In the genomic region with DNA sequence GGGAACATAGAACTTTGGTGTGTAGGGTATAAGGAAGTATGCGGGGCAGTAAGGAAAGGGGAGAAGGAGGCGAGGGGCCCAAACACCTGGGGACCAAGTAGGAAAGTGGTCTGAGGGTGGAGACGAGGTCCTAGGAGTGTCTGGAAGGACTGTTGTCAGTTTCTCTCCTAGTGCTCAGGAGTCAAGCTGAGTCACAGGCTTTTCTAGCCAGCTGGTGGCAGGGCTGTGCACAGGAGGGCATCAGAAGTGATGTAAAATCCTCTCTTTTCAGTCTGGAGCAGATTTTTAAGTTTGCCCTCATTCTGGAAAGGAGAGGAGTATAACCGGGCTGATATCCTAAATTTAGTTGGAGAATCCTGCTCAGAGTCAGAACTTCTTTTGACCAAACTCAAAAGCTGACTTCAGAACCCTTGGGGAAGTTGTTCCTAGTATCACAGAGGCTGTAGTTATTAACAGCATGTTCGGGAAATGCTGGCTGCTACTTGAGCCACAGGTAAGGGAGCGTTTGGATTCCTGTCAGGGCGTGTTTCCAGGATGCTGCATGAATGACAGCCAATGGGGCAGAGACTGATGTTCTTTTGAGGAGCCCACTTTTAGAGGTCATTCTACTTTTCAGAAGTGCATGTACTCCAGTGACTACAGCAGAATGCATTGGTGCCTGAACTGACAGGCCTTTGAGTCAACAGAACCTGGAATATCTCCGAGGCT, we compare ENCODE assay signal across 18 cellular contexts. TPM values are rescaled to one million over a fixed set of nuclear protein-coding genes. Genes with fewer than 3 reads are reported as not detected.
A peak's percentile ranks its signal among the peaks of the same experiment; 100 is the strongest.
DNase-seq lines count a peak whose midpoint lies in the region; ATAC-seq and TF ChIP-seq lines count a peak whose summit lies in the region.
"Had no signal": no experiment of that assay in that cellular context is flagged by ENCODE, and none has a peak within 500 bp of the region (broad histone marks: within the 10 kb centered on the region; RNA-seq: fewer than 3 reads in every experiment).

No MANE protein-coding gene starts in this region.

- no peak overlapping the region for H3K14ac ChIP-seq in mesenchymal stem cell (ENCODE audit: low read length in 2 of 2)

- H3K23ac ChIP-seq in mesenchymal stem cell (ENCODE audit: low read length in 2 of 2), result no peak overlapping the region

- H3K4me1 ChIP-seq in cardiac muscle cell (ENCODE audit: low read depth) (peaks cover 90% of the 10 kb centered on the region), right cardiac atrium (ENCODE audit: control insufficient read depth, insufficient read depth, low read length) (peaks cover 32% of the 10 kb centered on the region), mammary epithelial cell (ENCODE audit: insufficient read depth, low read length) (peaks cover 56% of the 10 kb centered on the region), mesenchymal stem cell (ENCODE audit: control insufficient read depth, insufficient read depth, low read depth, low read length) (peaks cover 3% of the 10 kb centered on the region), ovary (ENCODE audit: insufficient read depth) (no peaks in the 10 kb centered on the region)

- H2BK12ac ChIP-seq in mesenchymal stem cell (ENCODE audit: low read length in 2 of 2), result no peak overlapping the region

- no peak overlapping the region for H4K91ac ChIP-seq in mesenchymal stem cell (ENCODE audit: low read length)

- in situ Hi-C loops in mammary epithelial cell (cut with MboI; ENCODE audit: low sequenced_read_pairs in 2 of 2), result no loop called here

- ATAC-seq in right cardiac atrium (no peak), GM21619 (IDR thresholded peaks at IDR 0.05; ENCODE audit: unreplicated experiment) (no peak), GM21390 (IDR thresholded peaks at IDR 0.05; ENCODE audit: unreplicated experiment) (no peak)
- ATAC-seq: Right ventricle myocardium inferior had no signal

- dilution Hi-C loops in mammary epithelial cell (cut with HindIII; ENCODE audit: low sequenced_read_pairs), result no loop called here

- H3K36me3 ChIP-seq in cardiac muscle cell (peaks cover 3% of the 10 kb centered on the region), mammary epithelial cell (ENCODE audit: insufficient read depth, low read length) (peaks cover 7% of the 10 kb centered on the region), mesenchymal stem cell (ENCODE audit: control insufficient read depth in 1 of 2, insufficient read depth in 2 of 2, low read depth in 1 of 2, low read length in 2 of 2) (peaks cover 19 to 51% of the 10 kb centered on the region in 2 experiments), ovary (no peaks in the 10 kb centered on the region)

- peak overlapping the region; percentile 76 for H2BK120ac ChIP-seq in mesenchymal stem cell (ENCODE audit: low read depth, low read length)

- TF ChIP-seq CTCF in cardiac muscle cell (IDR thresholded peaks at IDR 0.05; ENCODE audit: low read depth, low read length), result no peak
- TF ChIP-seq CTCF in mammary epithelial cell (conservative IDR thresholded peaks at IDR 0.05 in 1 of 2, IDR thresholded peaks at IDR 0.05 in 1 of 2; ENCODE audit: extremely low read depth in 1 of 2, insufficient read depth in 1 of 2, low read depth in 1 of 2, low read length in 2 of 2), result peak in 1 of 2 donors; percentile 15
- no peak for TF ChIP-seq CTCF in ovary (IDR thresholded peaks at IDR 0.05)

- no peak overlapping the region for H3K4me3 ChIP-seq in cardiac muscle cell
- no peak overlapping the region for H3K4me3 ChIP-seq in right cardiac atrium (ENCODE audit: low read length)
- H3K4me3 ChIP-seq in mammary epithelial cell (replicated peaks in 1 of 3; ENCODE audit: insufficient read depth in 1 of 3, low read depth in 2 of 3, low read length in 3 of 3), result no peak overlapping the region
- no peak overlapping the region for H3K4me3 ChIP-seq in mesenchymal stem cell (ENCODE audit: insufficient read depth in 1 of 2, low read depth in 1 of 2, low read length in 2 of 2)
- H3K4me3 ChIP-seq in ovary, result no peak overlapping the region
- H3K4me3 ChIP-seq: HAP-1 had no signal

- no peak overlapping the region for H2AK5ac ChIP-seq in mesenchymal stem cell (ENCODE audit: low read length, severe bottlenecking)

- H3K79me2 ChIP-seq in mammary epithelial cell (ENCODE audit: insufficient read depth, low read length), result peaks cover 26% of the 10 kb centered on the region

- H3K4me2 ChIP-seq in mammary epithelial cell (ENCODE audit: insufficient read depth, low read depth, low read length), result peak overlapping the region; percentile 14
- no peak overlapping the region for H3K4me2 ChIP-seq in mesenchymal stem cell (ENCODE audit: low read length, poor library complexity, severe bottlenecking)
- H3K4me2 ChIP-seq: SK-N-SH had no signal

- peak overlapping the region; percentile 18 for H2AFZ ChIP-seq in mammary epithelial cell (ENCODE audit: low read depth, low read length)
- no peak overlapping the region for H2AFZ ChIP-seq in mesenchymal stem cell (ENCODE audit: low read depth, low read length)

- intact Hi-C loops in right cardiac atrium (cut with DNase I), result no loop called here
- intact Hi-C loops in mammary epithelial cell (cut with micrococcal nuclease), result no loop called here
- intact Hi-C loops in ovary (cut with DNase I), result no loop called here

- TF ChIP-seq EP300 in ovary (IDR thresholded peaks at IDR 0.05), result no peak

- BruUV-seq in mammary epithelial cell (replicated peaks; lab: Mats Ljungman, UMichigan), result no TSS peak

- peaks cover 43% of the 10 kb centered on the region for H3K79me1 ChIP-seq in mesenchymal stem cell (replicated peaks; ENCODE audit: low read length, poor library complexity, severe bottlenecking)

- no peak overlapping the region for H3K18ac ChIP-seq in mesenchymal stem cell (ENCODE audit: low read depth in 1 of 2, low read length in 2 of 2)

- H4K8ac ChIP-seq in mesenchymal stem cell (ENCODE audit: low read length), result peak overlapping the region; percentile 38

- DNase-seq in cardiac muscle cell (ENCODE audit: low read depth in 1 of 2, low spot score in 1 of 2), result no peak
- DNase-seq in right cardiac atrium, result no peak
- DNase-seq in mammary epithelial cell, result peak; percentile 32
- no peak for DNase-seq in mesenchymal stem cell
- no peak for DNase-seq in LoVo (ENCODE audit: low spot score)
- no peak for DNase-seq in ovary
- DNase-seq: C1 segment of cervical spinal cord, DMS153, NCI-H1092 treated with DMSO at 0.1 percent for 48 hours, NCI-H1694, NCI-H2107, NCI-H446 treated with DMSO at 0.1 percent for 48 hours, NCI-H748 treated with DMSO at 0.1 percent for 48 hours, SK-N-SH had no signal

- H2BK15ac ChIP-seq in mesenchymal stem cell (ENCODE audit: low read depth, poor library complexity, severe bottlenecking), result peak overlapping the region; percentile 12

- CTCF ChIA-PET in mammary epithelial cell (lab: Charles Lee; ENCODE audit: low non-redundant PET), result no interaction called here

- no peaks in the 10 kb centered on the region for H4K20me1 ChIP-seq in mammary epithelial cell (ENCODE audit: insufficient read depth, low read length)

- no peak for TF ChIP-seq POLR2A in ovary (IDR thresholded peaks at IDR 0.05)

- no peak overlapping the region for H2BK5ac ChIP-seq in mesenchymal stem cell (ENCODE audit: low read depth, low read length, poor library complexity, severe bottlenecking)

- H3K27ac ChIP-seq in cardiac muscle cell (peak overlapping the region; percentile 75), right cardiac atrium (ENCODE audit: low read length) (no peak overlapping the region), mammary epithelial cell (ENCODE audit: insufficient read depth, low read depth, low read length) (peak overlapping the region; percentile 14), mesenchymal stem cell (ENCODE audit: low read length, poor library complexity, severe bottlenecking) (no peak overlapping the region), ovary (no peak overlapping the region)

- no peaks in the 10 kb centered on the region for H3K9me3 ChIP-seq in cardiac muscle cell (ENCODE audit: low read depth)
- no peaks in the 10 kb centered on the region for H3K9me3 ChIP-seq in right cardiac atrium (ENCODE audit: control insufficient read depth, low read length)
- no peaks in the 10 kb centered on the region for H3K9me3 ChIP-seq in mammary epithelial cell (replicated peaks; ENCODE audit: insufficient read depth, low read length)
- no peaks in the 10 kb centered on the region for H3K9me3 ChIP-seq in mesenchymal stem cell (ENCODE audit: control insufficient read depth, low read length)
- no peaks in the 10 kb centered on the region for H3K9me3 ChIP-seq in ovary
- H3K9me3 ChIP-seq: HAP-1, SK-N-SH had no signal

- H3K9ac ChIP-seq in mammary epithelial cell (ENCODE audit: insufficient read depth, low read length) (no peak overlapping the region), mesenchymal stem cell (ENCODE audit: low read length) (no peak overlapping the region)
- H3K9ac ChIP-seq: SK-N-SH had no signal

- peak overlapping the region in 1 of 2 experiments; percentile 38 for H3K4ac ChIP-seq in mesenchymal stem cell (ENCODE audit: low read depth in 1 of 2, low read length in 2 of 2)

- H3K27me3 ChIP-seq in cardiac muscle cell (no peaks in the 10 kb centered on the region), right cardiac atrium (ENCODE audit: control insufficient read depth, insufficient read depth) (no peaks in the 10 kb centered on the region), mammary epithelial cell (ENCODE audit: insufficient read depth, low read length) (no peaks in the 10 kb centered on the region), mesenchymal stem cell (ENCODE audit: control insufficient read depth in 1 of 2, insufficient read depth in 1 of 2, low read length in 2 of 2) (no peaks in the 10 kb centered on the region), ovary (no peaks in the 10 kb centered on the region)

- WGBS in right cardiac atrium, result 82% methylated on average over 8 of the region's 8 CpGs
- 49% methylated on average over 8 of the region's 8 CpGs for WGBS in mammary epithelial cell (ENCODE audit: low coverage, missing lambda C conversion rate)
- 93% methylated on average over 8 of the region's 8 CpGs for WGBS in mesenchymal stem cell
- WGBS in ovary, 3 donors, result 89 to 94% (median 92%) methylated on average over 8 of the region's 8 CpGs

RNA-seq across cellular contexts. Expression of a gene that starts 19.3 kb away (rescaled TPM):
- 78.9 and 115 TPM in 2 replicates for total RNA-seq in cardiac muscle cell
- polyA plus RNA-seq in cardiac muscle cell, result 40.5 and 43.4 TPM in 2 replicates
- 10 to 100 TPM; 73.6 to 80.6 (median 77.0) TPM for total RNA-seq in right cardiac atrium
- polyA plus RNA-seq in right cardiac atrium, result 50.2 TPM
- total RNA-seq in mammary epithelial cell, result 10 to 100 TPM; 56.2 to 62.6 TPM
- 26.4 TPM for polyA plus RNA-seq in mammary epithelial cell
- polyA minus RNA-seq in mammary epithelial cell, result 98.2 TPM
- 54.7 TPM for polyA plus RNA-seq in mesenchymal stem cell (2013, experiment 1 of 2)
- polyA plus RNA-seq in mesenchymal stem cell (2013, experiment 2 of 2), result 55.2 TPM
- total RNA-seq in ovary, result 10 to 100 TPM; 47.6 to 74.7 (median 67.8) TPM
- 10 to 100 TPM; 33.5 to 52.5 TPM for polyA plus RNA-seq in ovary

RNA-seq across cellular contexts. Expression of a gene that starts 19.6 kb away (rescaled TPM):
- total RNA-seq in cardiac muscle cell, result 39.0 and 49.3 TPM in 2 replicates
- 67.0 and 88.7 TPM in 2 replicates for polyA plus RNA-seq in cardiac muscle cell
- total RNA-seq in right cardiac atrium, result 10 to 100 TPM; 47.5 to 64.4 (median 52.4) TPM
- 80.0 TPM for polyA plus RNA-seq in right cardiac atrium
- total RNA-seq in mammary epithelial cell, result 10 to 100 TPM in 1 of 2 donors, 1 to 10 TPM in 1; 6.8 to 29.7 TPM
- 15.4 TPM for polyA plus RNA-seq in mammary epithelial cell
- 20.2 TPM for polyA minus RNA-seq in mammary epithelial cell
- 91.2 TPM for polyA plus RNA-seq in mesenchymal stem cell (2013, experiment 1 of 2)
- polyA plus RNA-seq in mesenchymal stem cell (2013, experiment 2 of 2), result 90.8 TPM
- total RNA-seq in ovary, result 10 to 100 TPM; 13.9 to 51.0 (median 35.2) TPM
- 10 to 100 TPM; 21.9 to 34.6 TPM for polyA plus RNA-seq in ovary

Comparison
In these comparisons a context has a peak if more than half of its experiments do, and no peak if none do; other contexts are left out.
1. H3K27ac ChIP-seq: peak in cardiac muscle cell (single experiment) and mammary epithelial cell (single experiment); none in right cardiac atrium (single experiment), mesenchymal stem cell (single experiment) and ovary (0 of 2).